In the genomic region with DNA sequence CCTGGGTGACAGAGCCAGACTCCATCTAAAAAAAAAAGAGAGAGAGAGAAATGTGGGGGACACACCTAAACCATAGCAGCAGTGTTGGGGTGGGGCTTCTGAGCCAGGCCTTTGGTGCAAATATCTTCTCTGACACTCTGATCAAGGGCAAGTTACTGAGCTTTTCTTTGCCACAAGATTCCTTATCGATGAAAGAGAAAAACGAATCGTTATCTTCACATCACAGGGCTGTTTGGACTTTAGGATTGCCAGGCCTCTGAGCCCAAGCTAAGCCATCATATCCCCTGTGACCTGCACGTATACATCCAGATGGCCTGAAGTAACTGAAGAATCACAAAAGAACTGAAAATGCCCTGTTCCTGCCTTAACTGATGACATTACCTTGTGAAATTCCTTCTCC, we compare ENCODE assay signal across 4 cellular contexts. TPM values are rescaled to one million over a fixed set of nuclear protein-coding genes. Genes with fewer than 3 reads are reported as not detected.
"Had no signal": no experiment of that assay in that cellular context is flagged by ENCODE, and none has a peak within 500 bp of the region (broad histone marks: within the 10 kb centered on the region; RNA-seq: fewer than 3 reads in every experiment).

No MANE protein-coding gene starts in this region.

RNA-seq across cellular contexts. Expression of a gene that starts 22.3 kb away (rescaled TPM):
- total RNA-seq: LHCN-M2, OCI-LY7, Right ventricle myocardium inferior, RPMI7951 had no signal
